ENCODE assay signal across 22 cellular contexts in the genomic region with DNA sequence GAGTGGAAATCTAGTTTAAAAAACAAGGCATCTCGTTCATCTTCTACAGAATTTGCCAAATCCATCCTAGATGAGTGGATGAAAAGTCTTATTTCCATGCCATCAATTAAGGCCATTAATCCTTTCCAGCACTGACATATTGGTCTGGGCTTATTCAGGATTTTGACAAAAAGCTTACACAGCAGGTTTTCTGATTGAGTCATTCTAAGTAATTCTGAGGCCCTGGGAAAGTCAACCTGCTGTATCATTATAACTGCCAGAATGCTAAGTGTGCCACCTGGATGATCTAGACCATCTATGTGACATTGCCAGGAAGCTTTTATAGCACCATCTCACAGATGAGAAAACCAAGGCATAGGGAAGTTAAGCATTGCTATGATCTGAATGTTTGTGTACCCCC.
"Had no signal": no experiment of that assay in that cellular context is flagged by ENCODE, and none has a peak within 500 bp of the region (broad histone marks: within the 10 kb centered on the region; RNA-seq: fewer than 3 reads in every experiment).

No MANE protein-coding gene starts in this region.

- H3K27me3 ChIP-seq: breast epithelium, foreskin keratinocyte, neural progenitor cell, spleen, testis, vagina had no signal

- H3K36me3 ChIP-seq: breast epithelium, lower lobe of right lung, neural progenitor cell, spleen, vagina, WERI-Rb-1 had no signal

- H3K27ac Mint-ChIP-seq: activated naive CD8-positive, alpha-beta T cell; activated T-cell treated with anti-CD3 and anti-CD28 coated beads, Interleukin-2, amount 50 U/mL, for 24 hours; activated T-helper 17 cell treated with anti-CD3 and anti-CD28 coated beads, Interleukin-2, amount 50 U/mL, for 72 hours; neural progenitor cell; T-helper 2 cell treated with Interferon-gamma antibody and Interleukin-4, amounts not matched to agents 5 μg/mL and 100 μg/mL, for 36 hours; type B pancreatic cell had no signal

- H3K4me3 ChIP-seq: breast epithelium, coronary artery, lower lobe of right lung, neural progenitor cell, spleen, testis, vagina had no signal

- DNase-seq: activated naive CD4-positive, alpha-beta T cell; activated T-cell treated with anti-CD3 and anti-CD28 coated beads, Interleukin-2, amount 50 U/mL, for 24 hours; amniotic stem cell; foreskin keratinocyte; lower lobe of right lung; naive thymus-derived CD8-positive, alpha-beta T cell; posterior cingulate gyrus; retina; spleen; stimulated activated CD4-positive, alpha-beta T cell treated with anti-CD3 and anti-CD28 coated beads, Interleukin-4, amount 100 ng/mL, for 1 hour; stimulated activated naive CD4-positive, alpha-beta T cell; testis; WERI-Rb-1 had no signal

- H3K27me3 Mint-ChIP-seq: activated naive CD8-positive, alpha-beta T cell; activated T-cell treated with anti-CD3 and anti-CD28 coated beads, Interleukin-2, amount 50 U/mL, for 24 hours; activated T-helper 17 cell treated with anti-CD3 and anti-CD28 coated beads, Interleukin-2, amount 50 U/mL, for 72 hours; naive thymus-derived CD8-positive, alpha-beta T cell; type B pancreatic cell had no signal

- H3K9me3 ChIP-seq: breast epithelium, lower lobe of right lung, spleen, testis, vagina had no signal

- H3K4me3 Mint-ChIP-seq: activated naive CD8-positive, alpha-beta T cell; activated T-cell treated with anti-CD3 and anti-CD28 coated beads, Interleukin-2, amount 50 U/mL, for 24 hours; activated T-helper 17 cell treated with anti-CD3 and anti-CD28 coated beads, Interleukin-2, amount 50 U/mL, for 72 hours; naive thymus-derived CD8-positive, alpha-beta T cell; neural progenitor cell; T-helper 2 cell treated with Interferon-gamma antibody and Interleukin-4, amounts not matched to agents 5 μg/mL and 100 μg/mL, for 36 hours; type B pancreatic cell had no signal

- ATAC-seq: activated T-helper 17 cell treated with anti-CD3 and anti-CD28 coated beads, Interleukin-2, amount 50 U/mL, for 72 hours; foreskin keratinocyte; lower lobe of right lung; naive thymus-derived CD8-positive, alpha-beta T cell had no signal

- H3K9ac ChIP-seq: neural progenitor cell had no signal

- H3K4me2 ChIP-seq: neural progenitor cell had no signal

- H3K9me3 Mint-ChIP-seq: activated T-cell treated with anti-CD3 and anti-CD28 coated beads, Interleukin-2, amount 50 U/mL, for 24 hours; neural progenitor cell; T-helper 2 cell treated with Interferon-gamma antibody and Interleukin-4, amounts not matched to agents 5 μg/mL and 100 μg/mL, for 36 hours had no signal

- H3K4me1 ChIP-seq: breast epithelium, neural progenitor cell had no signal

- H3K36me3 Mint-ChIP-seq: activated naive CD8-positive, alpha-beta T cell; naive thymus-derived CD8-positive, alpha-beta T cell; neural progenitor cell; type B pancreatic cell had no signal

- FAIRE-seq: keratinocyte had no signal

- H3K27ac ChIP-seq: breast epithelium, coronary artery, foreskin keratinocyte, lower lobe of right lung, neural progenitor cell, testis, vagina, WERI-Rb-1 had no signal
